ENCODE assay signal across 13 cellular contexts in the genomic region with DNA sequence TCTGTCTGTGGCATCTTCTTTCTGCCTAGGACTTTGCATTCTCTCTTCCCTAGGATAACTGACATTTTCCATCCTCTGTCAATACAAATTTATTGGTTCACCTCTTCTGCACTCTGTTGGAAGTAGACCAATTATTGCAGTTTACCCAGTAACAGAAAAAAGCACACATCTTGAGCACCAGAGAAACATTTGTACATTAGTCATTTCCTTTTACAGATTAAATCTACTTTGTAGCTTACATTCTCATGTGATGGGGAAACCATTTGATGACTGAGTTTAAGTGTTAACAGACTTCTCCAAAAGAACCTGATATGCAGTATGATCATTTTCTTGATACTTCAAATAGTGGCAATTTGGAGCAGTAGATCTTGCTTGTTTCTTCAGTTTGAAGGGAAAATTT.
A peak's percentile ranks its signal among the peaks of the same experiment; 100 is the strongest.
DNase-seq lines count a peak whose midpoint lies in the region; ATAC-seq and TF ChIP-seq lines count a peak whose summit lies in the region.
"Had no signal": no experiment of that assay in that cellular context is flagged by ENCODE, and none has a peak within 500 bp of the region (broad histone marks: within the 10 kb centered on the region; RNA-seq: fewer than 3 reads in every experiment).

No MANE protein-coding gene starts in this region.

- H3K4me3 Mint-ChIP-seq in activated CD8-positive, alpha-beta memory T cell treated with anti-CD3 and anti-CD28 coated beads, Interleukin-2, amount 10 ng/mL, durations not matched to agents 7 days and 5 days: no peak overlapping the region

- no peak for TF ChIP-seq CTCF in fibroblast of mammary gland (conservative IDR thresholded peaks at IDR 0.05; ENCODE audit: control insufficient read depth, insufficient read depth, low read depth, low read length)

- ATAC-seq in GM18868 (IDR thresholded peaks at IDR 0.05; ENCODE audit: unreplicated experiment) (peak; percentile 18), GM19395 (IDR thresholded peaks at IDR 0.05; ENCODE audit: unreplicated experiment) (no peak)
- no peak for ATAC-seq in activated CD8-positive, alpha-beta memory T cell treated with anti-CD3 and anti-CD28 coated beads, Interleukin-2, amount 10 ng/mL, durations not matched to agents 7 days and 5 days
- ATAC-seq: HepG2 had no signal

- no peaks in the 10 kb centered on the region for H3K27me3 Mint-ChIP-seq in activated CD8-positive, alpha-beta memory T cell treated with anti-CD3 and anti-CD28 coated beads, Interleukin-2, amount 10 ng/mL, durations not matched to agents 7 days and 5 days
- H3K27me3 Mint-ChIP-seq: progenitor cell of endocrine pancreas had no signal

- no peak overlapping the region for H3K27ac Mint-ChIP-seq in activated CD8-positive, alpha-beta memory T cell treated with anti-CD3 and anti-CD28 coated beads, Interleukin-2, amount 10 ng/mL, durations not matched to agents 7 days and 5 days
- H3K27ac Mint-ChIP-seq: activated T-cell treated with anti-CD3 and anti-CD28 coated beads, Interleukin-2, amount 50 U/mL, for 72 hours; progenitor cell of endocrine pancreas had no signal

- no peak overlapping the region for H3K4me3 ChIP-seq in fibroblast of mammary gland (ENCODE audit: control insufficient read depth, low read depth, low read length)

- CTCF ChIA-PET in activated CD8-positive, alpha-beta memory T cell treated with anti-CD3 and anti-CD28 coated beads, Interleukin-2, amount 10 ng/mL, durations not matched to agents 7 days and 5 days (lab: Charles Lee): no interaction called here

- H3K4me1 Mint-ChIP-seq in activated CD8-positive, alpha-beta memory T cell treated with anti-CD3 and anti-CD28 coated beads, Interleukin-2, amount 10 ng/mL, durations not matched to agents 7 days and 5 days: peaks cover 2% of the 10 kb centered on the region

- H3K9me3 Mint-ChIP-seq in activated CD8-positive, alpha-beta memory T cell treated with anti-CD3 and anti-CD28 coated beads, Interleukin-2, amount 10 ng/mL, durations not matched to agents 7 days and 5 days (ENCODE audit: low read depth): peaks cover 8% of the 10 kb centered on the region

- peak; percentile 53 for DNase-seq in A172 (ENCODE audit: low spot score)
- DNase-seq in RKO (ENCODE audit: low spot score): peak; percentile 18
- DNase-seq in fibroblast of mammary gland (ENCODE audit: low read depth): peak; percentile 5
- DNase-seq in activated effector memory CD4-positive, alpha-beta T cell treated with Interleukin-2 at 50 U/mL for 16 hours: no peak
- DNase-seq in RPMI8226: no peak
- DNase-seq in activated CD8-positive, alpha-beta memory T cell treated with anti-CD3 and anti-CD28 coated beads, Interleukin-2, amount 10 ng/mL, durations not matched to agents 7 days and 5 days: no peak
- DNase-seq: activated CD4-positive, alpha-beta T cell treated with anti-CD3 and anti-CD28 coated beads for 1 hour; activated T-cell treated with anti-CD3 and anti-CD28 coated beads, Interleukin-2, amount 50 U/mL, for 72 hours; NCI-H510A treated with DMSO at 0.1 percent for 48 hours had no signal

- no peaks in the 10 kb centered on the region for H3K36me3 Mint-ChIP-seq in activated CD8-positive, alpha-beta memory T cell treated with anti-CD3 and anti-CD28 coated beads, Interleukin-2, amount 10 ng/mL, durations not matched to agents 7 days and 5 days

Comparison
In these comparisons a context has a peak if more than half of its experiments do, and no peak if none do; other contexts are left out.
1. DNase-seq: peak in A172 (single experiment), RKO (single experiment) and fibroblast of mammary gland (single experiment); none in activated effector memory CD4-positive, alpha-beta T cell treated with Interleukin-2 at 50 U/mL for 16 hours (single experiment), RPMI8226 (single experiment) and activated CD8-positive, alpha-beta memory T cell treated with anti-CD3 and anti-CD28 coated beads, Interleukin-2, amount 10 ng/mL, durations not matched to agents 7 days and 5 days (single experiment).